19 cellular contexts compared by ENCODE assay signal in the genomic region with DNA sequence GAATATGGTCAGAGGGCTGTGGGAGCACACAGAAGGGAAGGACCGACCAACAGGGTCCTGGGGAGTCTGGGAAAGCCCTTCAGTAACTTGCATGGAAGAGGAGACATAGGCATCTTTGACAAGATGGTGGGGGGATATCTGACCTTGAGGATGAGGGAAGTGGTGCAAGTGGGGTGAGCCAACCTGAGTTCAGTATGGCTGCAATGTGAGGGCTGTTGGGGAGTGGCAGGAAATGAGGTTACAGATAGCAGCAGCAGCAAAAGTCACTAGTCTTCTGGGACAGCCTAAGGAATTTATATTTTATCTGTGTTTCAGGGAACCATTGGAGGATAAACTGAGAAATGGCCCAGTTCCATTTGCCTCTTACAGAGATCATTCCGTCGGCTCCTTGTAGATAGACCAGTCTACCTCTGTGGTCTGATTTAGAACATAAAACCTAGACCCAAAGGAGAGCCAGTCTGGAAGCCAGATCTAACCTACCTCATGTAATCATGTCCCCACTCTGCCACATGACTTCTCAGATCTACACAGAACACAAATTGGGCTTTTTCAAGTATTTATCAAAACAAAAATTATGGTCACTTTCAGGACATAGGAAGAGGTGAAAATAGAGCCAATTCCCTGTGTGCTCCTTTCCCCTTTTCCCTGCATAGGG.
DNase-seq lines count a peak whose midpoint lies in the region; ATAC-seq, FAIRE-seq and TF ChIP-seq lines count a peak whose summit lies in the region.
"Had no signal": no experiment of that assay in that cellular context is flagged by ENCODE, and none has a peak within 500 bp of the region (broad histone marks: within the 10 kb centered on the region; RNA-seq: fewer than 3 reads in every experiment).

No MANE protein-coding gene starts in this region.

- WGBS in GM12878 (ENCODE audit: insufficient coverage, insufficient replicate concordance, low lambda C conversion rate, missing lambda C conversion rate) = 91% methylated on average over 3 of the region's 3 CpGs
- 75 to 84% methylated on average over 3 of the region's 3 CpGs for WGBS in body of pancreas, 2 donors

- H2AFZ ChIP-seq in GM12878 (ENCODE audit: control insufficient read depth, low read depth, low read length) = no peak overlapping the region

- H3K27me3 Mint-ChIP-seq in activated naive CD8-positive, alpha-beta T cell treated with anti-CD3 and anti-CD28 coated beads, Interleukin-2, amount 10 ng/mL, durations not matched to agents 7 days and 5 days = no peaks in the 10 kb centered on the region
- no peaks in the 10 kb centered on the region for H3K27me3 Mint-ChIP-seq in activated naive CD8-positive, alpha-beta T cell treated with anti-CD3 and anti-CD28 coated beads, Interleukin-2, amount 50 U/mL, for 24 hours
- no peaks in the 10 kb centered on the region for H3K27me3 Mint-ChIP-seq in stimulated activated naive B cell treated with anti-CD40 and anti-IgM and Interleukin-4, amounts not matched to agents 10 μg/mL and 1 μg/mL and 100 μg/mL, for 72 hours
- no peaks in the 10 kb centered on the region for H3K27me3 Mint-ChIP-seq in Calu3 (ENCODE audit: unreplicated experiment)

- H3K9me3 ChIP-seq in GM12878 (replicated peaks; ENCODE audit: control insufficient read depth, insufficient read depth, low read length) = peaks cover 12% of the 10 kb centered on the region
- no peaks in the 10 kb centered on the region for H3K9me3 ChIP-seq in body of pancreas
- H3K9me3 ChIP-seq: esophagus squamous epithelium, upper lobe of left lung had no signal

- TF ChIP-seq POLR2A in GM12878 (IDR thresholded peaks at IDR 0.05; ENCODE audit: low read depth, low read length) (no peak), body of pancreas (IDR thresholded peaks at IDR 0.05) (no peak)

- TF ChIP-seq CTCF in GM12878 (IDR thresholded peaks at IDR 0.05 in 2 of 3, conservative IDR thresholded peaks at IDR 0.05 in 1 of 3; ENCODE audit: control insufficient read depth in 2 of 3, extremely low read depth in 1 of 3, insufficient read depth in 1 of 3, low read depth in 3 of 3, low read length in 3 of 3) = no peak
- TF ChIP-seq CTCF in body of pancreas (IDR thresholded peaks at IDR 0.05) = no peak
- no peak for TF ChIP-seq CTCF in Calu3 (IDR thresholded peaks at IDR 0.05; ENCODE audit: unreplicated experiment)

- SMC1A ChIA-PET in GM12878 (lab: Charles Lee; ENCODE audit: uncharacterized antibody, unreplicated experiment) = interaction anchor here (0.8 to 8.6 kb wide), 4 partner anchors 11 to 24 kb away, joined by 3 to 150 read pairs (median 35); no protein-coding TSS in a partner anchor

- no peak overlapping the region for H3K4me2 ChIP-seq in GM12878 (ENCODE audit: control insufficient read depth, insufficient read depth)

- no peaks in the 10 kb centered on the region for H4K20me1 ChIP-seq in GM12878 (ENCODE audit: control insufficient read depth, insufficient read depth)

- H3K4me1 ChIP-seq in GM12878 (ENCODE audit: control insufficient read depth, insufficient read depth, low read length) (peaks cover 39% of the 10 kb centered on the region), body of pancreas (no peaks in the 10 kb centered on the region)
- H3K4me1 ChIP-seq: esophagus squamous epithelium, upper lobe of left lung had no signal

- TF ChIP-seq EP300 in GM12878 (IDR thresholded peaks at IDR 0.05; ENCODE audit: borderline replicate concordance in 1 of 2, control insufficient read depth in 1 of 2, low read depth in 2 of 2, low read length in 2 of 2) = no peak

- FAIRE-seq in GM12878 (lab: Jason Lieb, UNC) = no peak
- FAIRE-seq: GM12892 had no signal

- no TSS peak for BruUV-seq in GM12878 (replicated peaks; lab: Mats Ljungman, UMichigan)
- no TSS peak for BruUV-seq in Calu3 (replicated peaks; lab: Mats Ljungman, UMichigan)

- H3K27ac ChIP-seq in GM12878 (ENCODE audit: control insufficient read depth, insufficient read depth) (peak overlapping the region; percentile 58), body of pancreas (no peak overlapping the region)
- H3K27ac ChIP-seq: esophagus squamous epithelium, upper lobe of left lung had no signal

- H3K27me3 ChIP-seq in GM12878 (replicated peaks in 1 of 2; ENCODE audit: control insufficient read depth in 2 of 2, insufficient read depth in 2 of 2, low read length in 1 of 2) (no peaks in the 10 kb centered on the region), body of pancreas (no peaks in the 10 kb centered on the region)
- H3K27me3 ChIP-seq: esophagus squamous epithelium, heart right ventricle, upper lobe of left lung had no signal

- RAD21 ChIA-PET in GM12878 (lab: Charles Lee; ENCODE audit: unreplicated experiment) = interaction anchor here (1.8 to 8.4 kb wide), 2 partner anchors 16 to 24 kb away, joined by 4 to 183 read pairs; no protein-coding TSS in a partner anchor

- H3K4me3 Mint-ChIP-seq in activated naive CD8-positive, alpha-beta T cell treated with anti-CD3 and anti-CD28 coated beads, Interleukin-2, amount 10 ng/mL, durations not matched to agents 7 days and 5 days = peak overlapping the region; percentile 60
- no peak overlapping the region for H3K4me3 Mint-ChIP-seq in activated naive CD8-positive, alpha-beta T cell treated with anti-CD3 and anti-CD28 coated beads, Interleukin-2, amount 50 U/mL, for 24 hours
- peak overlapping the region in 1 of 2 donors; percentile 0 for H3K4me3 Mint-ChIP-seq in stimulated activated naive B cell treated with anti-CD40 and anti-IgM and Interleukin-4, amounts not matched to agents 10 μg/mL and 1 μg/mL and 100 μg/mL, for 72 hours
- no peak overlapping the region for H3K4me3 Mint-ChIP-seq in Calu3 (ENCODE audit: low read depth, unreplicated experiment)

- peaks cover 53% of the 10 kb centered on the region for H3K36me3 Mint-ChIP-seq in activated naive CD8-positive, alpha-beta T cell treated with anti-CD3 and anti-CD28 coated beads, Interleukin-2, amount 10 ng/mL, durations not matched to agents 7 days and 5 days
- H3K36me3 Mint-ChIP-seq in activated naive CD8-positive, alpha-beta T cell treated with anti-CD3 and anti-CD28 coated beads, Interleukin-2, amount 50 U/mL, for 24 hours (ENCODE audit: low read depth) = peaks cover 53% of the 10 kb centered on the region
- peaks cover 43 to 59% of the 10 kb centered on the region in 2 donors for H3K36me3 Mint-ChIP-seq in stimulated activated naive B cell treated with anti-CD40 and anti-IgM and Interleukin-4, amounts not matched to agents 10 μg/mL and 1 μg/mL and 100 μg/mL, for 72 hours
- H3K36me3 Mint-ChIP-seq in Calu3 (ENCODE audit: insufficient read depth, unreplicated experiment) = no peaks in the 10 kb centered on the region

- peak overlapping the region; percentile 92 for H3K27ac Mint-ChIP-seq in activated naive CD8-positive, alpha-beta T cell treated with anti-CD3 and anti-CD28 coated beads, Interleukin-2, amount 10 ng/mL, durations not matched to agents 7 days and 5 days
- H3K27ac Mint-ChIP-seq in activated naive CD8-positive, alpha-beta T cell treated with anti-CD3 and anti-CD28 coated beads, Interleukin-2, amount 50 U/mL, for 24 hours = no peak overlapping the region
- peak overlapping the region; percentile 77 for H3K27ac Mint-ChIP-seq in stimulated activated naive B cell treated with anti-CD40 and anti-IgM and Interleukin-4, amounts not matched to agents 10 μg/mL and 1 μg/mL and 100 μg/mL, for 72 hours
- H3K27ac Mint-ChIP-seq in Calu3 (ENCODE audit: unreplicated experiment) = no peak overlapping the region

- no peak for TF ChIP-seq RAD21 in GM12878 (IDR thresholded peaks at IDR 0.05; ENCODE audit: insufficient read depth, low read depth, low read length)

- intact Hi-C loops in GM12878 (cut with micrococcal nuclease; ENCODE audit: unreplicated experiment) (no loop called here), body of pancreas (cut with DNase I) (no loop called here), Calu3 (cut with micrococcal nuclease; ENCODE audit: unreplicated experiment) (no loop called here)

- peaks cover 58% of the 10 kb centered on the region for H3K79me2 ChIP-seq in GM12878 (ENCODE audit: control insufficient read depth, insufficient read depth, low read length)

- CTCF ChIA-PET in GM12878 (lab: Yijun Ruan, JAX) = no interaction called here
- CTCF ChIA-PET in Calu3 (lab: Charles Lee) = no interaction called here

- peaks cover 0 to 15% of the 10 kb centered on the region in 2 experiments; a peak in 3 of 4 replicates for H3K36me3 ChIP-seq in GM12878 (ENCODE audit: control insufficient read depth in 2 of 2, insufficient read depth in 2 of 2, low read length in 1 of 2)
- H3K36me3 ChIP-seq in body of pancreas (replicated peaks in 1 of 2; ENCODE audit: insufficient read depth in 1 of 2, low read depth in 2 of 2) = no peaks in the 10 kb centered on the region
- H3K36me3 ChIP-seq: esophagus squamous epithelium, upper lobe of left lung had no signal

- no peak overlapping the region for H3K9ac ChIP-seq in GM12878 (ENCODE audit: control insufficient read depth, insufficient read depth, low read length)

- POLR2A ChIA-PET in activated naive CD8-positive, alpha-beta T cell treated with anti-CD3 and anti-CD28 coated beads, Interleukin-2, amount 10 ng/mL, durations not matched to agents 7 days and 5 days (lab: Charles Lee) = interaction anchor here (1.8 kb wide), 1 partner anchor 22 kb away, joined by 9 read pairs; no protein-coding TSS in a partner anchor
- POLR2A ChIA-PET in GM12878 (lab: Charles Lee) = interaction anchor here (1.5 kb wide), 1 partner anchor 8 kb away, joined by 6 read pairs; no protein-coding TSS in a partner anchor

- peak; percentile 87 for ATAC-seq in activated naive CD8-positive, alpha-beta T cell treated with anti-CD3 and anti-CD28 coated beads, Interleukin-2, amount 10 ng/mL, durations not matched to agents 7 days and 5 days (ENCODE audit: low read depth)
- no peak for ATAC-seq in activated naive CD8-positive, alpha-beta T cell treated with anti-CD3 and anti-CD28 coated beads, Interleukin-2, amount 50 U/mL, for 24 hours
- no peak for ATAC-seq in GM12878
- ATAC-seq in stimulated activated naive B cell treated with anti-CD40 and anti-IgM and Interleukin-4, amounts not matched to agents 10 μg/mL and 1 μg/mL and 100 μg/mL, for 72 hours (replicated peaks) = no peak
- no peak for ATAC-seq in GM21825 (IDR thresholded peaks at IDR 0.05; ENCODE audit: unreplicated experiment)
- no peak for ATAC-seq in body of pancreas

- H3K4me1 Mint-ChIP-seq in activated naive CD8-positive, alpha-beta T cell treated with anti-CD3 and anti-CD28 coated beads, Interleukin-2, amount 10 ng/mL, durations not matched to agents 7 days and 5 days = peaks cover 53% of the 10 kb centered on the region
- H3K4me1 Mint-ChIP-seq in activated naive CD8-positive, alpha-beta T cell treated with anti-CD3 and anti-CD28 coated beads, Interleukin-2, amount 50 U/mL, for 24 hours = peaks cover 71% of the 10 kb centered on the region
- peaks cover 42 to 85% of the 10 kb centered on the region in 2 donors for H3K4me1 Mint-ChIP-seq in stimulated activated naive B cell treated with anti-CD40 and anti-IgM and Interleukin-4, amounts not matched to agents 10 μg/mL and 1 μg/mL and 100 μg/mL, for 72 hours
- H3K4me1 Mint-ChIP-seq in Calu3 (ENCODE audit: low read depth, unreplicated experiment) = no peaks in the 10 kb centered on the region

- DNase-seq in activated naive CD8-positive, alpha-beta T cell treated with anti-CD3 and anti-CD28 coated beads, Interleukin-2, amount 10 ng/mL, durations not matched to agents 7 days and 5 days = no peak
- no peak for DNase-seq in activated naive CD8-positive, alpha-beta T cell treated with anti-CD3 and anti-CD28 coated beads, Interleukin-2, amount 50 U/mL, for 24 hours
- DNase-seq in NOMO-1 treated with DMSO at 0.1 percent for 48 hours (lab: John Stamatoyannopoulos, UW; ENCODE audit: unreplicated experiment) (peak; percentile 56), GM12878 (ENCODE audit: low read depth, low spot score) (no peak), body of pancreas (no peak), Calu3 (no peak)
- DNase-seq in stimulated activated naive B cell treated with anti-CD40 and anti-IgM and Interleukin-4, amounts not matched to agents 10 μg/mL and 1 μg/mL and 100 μg/mL, for 72 hours = no peak
- DNase-seq: cortex of kidney; DND-41; esophagus squamous epithelium; heart right ventricle; NCI-H1694 treated with DMSO at 0.1 percent for 48 hours; NCI-H510A treated with DMSO at 0.1 percent for 48 hours; RPMI8226; stimulated activated CD4-positive, alpha-beta T cell treated with anti-CD3 and anti-CD28 coated beads, Interleukin-2, amount 100 ng/mL, for 24 hours; stimulated activated CD8-positive, alpha-beta memory T cell treated with anti-CD3 and anti-CD28 coated beads, Interleukin-4, amount 100 ng/mL, for 48 hours; upper lobe of left lung had no signal

- peaks cover 8% of the 10 kb centered on the region for H3K9me3 Mint-ChIP-seq in activated naive CD8-positive, alpha-beta T cell treated with anti-CD3 and anti-CD28 coated beads, Interleukin-2, amount 10 ng/mL, durations not matched to agents 7 days and 5 days
- peaks cover 20% of the 10 kb centered on the region for H3K9me3 Mint-ChIP-seq in activated naive CD8-positive, alpha-beta T cell treated with anti-CD3 and anti-CD28 coated beads, Interleukin-2, amount 50 U/mL, for 24 hours
- H3K9me3 Mint-ChIP-seq in stimulated activated naive B cell treated with anti-CD40 and anti-IgM and Interleukin-4, amounts not matched to agents 10 μg/mL and 1 μg/mL and 100 μg/mL, for 72 hours = peaks cover 7 to 13% of the 10 kb centered on the region in 2 donors
- peaks cover 3% of the 10 kb centered on the region for H3K9me3 Mint-ChIP-seq in Calu3 (ENCODE audit: low read depth, unreplicated experiment)

- in situ Hi-C loops in GM12878 (cut with MboI) = no loop called here

- H3K4me3 ChIP-seq in GM12878 (no peak overlapping the region), body of pancreas (no peak overlapping the region)
- H3K4me3 ChIP-seq: esophagus squamous epithelium, heart right ventricle, upper lobe of left lung had no signal

Comparison
In these comparisons a context has a peak if more than half of its experiments do, and no peak if none do; other contexts are left out.
1. H3K27ac Mint-ChIP-seq: peak in activated naive CD8-positive, alpha-beta T cell treated with anti-CD3 and anti-CD28 coated beads, Interleukin-2, amount 10 ng/mL, durations not matched to agents 7 days and 5 days (single experiment) and stimulated activated naive B cell treated with anti-CD40 and anti-IgM and Interleukin-4, amounts not matched to agents 10 μg/mL and 1 μg/mL and 100 μg/mL, for 72 hours (single experiment); none in activated naive CD8-positive, alpha-beta T cell treated with anti-CD3 and anti-CD28 coated beads, Interleukin-2, amount 50 U/mL, for 24 hours (single experiment) and Calu3 (single experiment).